In the genomic region with DNA sequence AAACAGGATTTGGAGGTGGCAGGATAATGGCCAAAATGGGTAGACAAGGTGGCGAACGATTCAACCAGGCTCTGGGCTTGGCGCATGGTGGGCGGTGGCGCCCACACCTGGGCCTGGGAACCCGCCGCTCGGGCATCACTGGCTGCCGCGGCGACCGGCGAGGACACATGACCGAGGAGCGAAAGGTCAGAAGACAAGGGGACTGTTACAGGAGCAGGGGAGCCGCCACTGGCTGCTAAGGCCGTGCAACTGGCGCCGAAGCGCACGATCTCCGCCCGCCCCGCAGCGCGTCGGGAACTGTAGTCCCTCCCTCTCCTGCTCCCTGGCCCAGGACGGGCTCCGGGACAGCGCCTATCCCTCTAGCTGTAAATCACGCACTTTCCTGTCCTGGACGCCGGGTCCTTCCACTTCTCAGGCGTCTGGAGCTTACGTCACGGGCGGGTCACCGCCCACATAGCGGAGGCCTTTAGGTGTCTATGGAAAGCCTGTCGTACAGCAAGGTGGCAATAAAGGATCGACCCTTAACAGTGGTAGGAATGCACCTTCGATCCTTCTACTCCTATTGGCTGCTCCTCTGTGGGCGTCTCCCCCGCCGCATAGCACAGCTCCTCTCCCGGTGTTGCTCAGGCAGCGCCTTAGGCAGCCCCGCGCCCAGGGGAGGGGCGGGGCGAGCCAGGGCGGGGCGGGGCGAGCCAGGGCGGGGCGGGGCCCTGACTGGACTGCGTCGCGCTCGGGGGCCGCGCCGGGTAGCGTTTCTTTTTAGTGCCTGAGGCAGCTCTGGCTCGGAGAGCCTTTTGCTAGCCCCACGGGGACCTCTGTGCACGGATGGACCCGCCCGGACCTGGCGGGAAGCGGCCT, we compare ENCODE assay signal across 1 cellular context.
A peak's percentile ranks its signal among the peaks of the same experiment; 100 is the strongest.
TF ChIP-seq lines count a peak whose summit lies in the region.

A gene with protein sequence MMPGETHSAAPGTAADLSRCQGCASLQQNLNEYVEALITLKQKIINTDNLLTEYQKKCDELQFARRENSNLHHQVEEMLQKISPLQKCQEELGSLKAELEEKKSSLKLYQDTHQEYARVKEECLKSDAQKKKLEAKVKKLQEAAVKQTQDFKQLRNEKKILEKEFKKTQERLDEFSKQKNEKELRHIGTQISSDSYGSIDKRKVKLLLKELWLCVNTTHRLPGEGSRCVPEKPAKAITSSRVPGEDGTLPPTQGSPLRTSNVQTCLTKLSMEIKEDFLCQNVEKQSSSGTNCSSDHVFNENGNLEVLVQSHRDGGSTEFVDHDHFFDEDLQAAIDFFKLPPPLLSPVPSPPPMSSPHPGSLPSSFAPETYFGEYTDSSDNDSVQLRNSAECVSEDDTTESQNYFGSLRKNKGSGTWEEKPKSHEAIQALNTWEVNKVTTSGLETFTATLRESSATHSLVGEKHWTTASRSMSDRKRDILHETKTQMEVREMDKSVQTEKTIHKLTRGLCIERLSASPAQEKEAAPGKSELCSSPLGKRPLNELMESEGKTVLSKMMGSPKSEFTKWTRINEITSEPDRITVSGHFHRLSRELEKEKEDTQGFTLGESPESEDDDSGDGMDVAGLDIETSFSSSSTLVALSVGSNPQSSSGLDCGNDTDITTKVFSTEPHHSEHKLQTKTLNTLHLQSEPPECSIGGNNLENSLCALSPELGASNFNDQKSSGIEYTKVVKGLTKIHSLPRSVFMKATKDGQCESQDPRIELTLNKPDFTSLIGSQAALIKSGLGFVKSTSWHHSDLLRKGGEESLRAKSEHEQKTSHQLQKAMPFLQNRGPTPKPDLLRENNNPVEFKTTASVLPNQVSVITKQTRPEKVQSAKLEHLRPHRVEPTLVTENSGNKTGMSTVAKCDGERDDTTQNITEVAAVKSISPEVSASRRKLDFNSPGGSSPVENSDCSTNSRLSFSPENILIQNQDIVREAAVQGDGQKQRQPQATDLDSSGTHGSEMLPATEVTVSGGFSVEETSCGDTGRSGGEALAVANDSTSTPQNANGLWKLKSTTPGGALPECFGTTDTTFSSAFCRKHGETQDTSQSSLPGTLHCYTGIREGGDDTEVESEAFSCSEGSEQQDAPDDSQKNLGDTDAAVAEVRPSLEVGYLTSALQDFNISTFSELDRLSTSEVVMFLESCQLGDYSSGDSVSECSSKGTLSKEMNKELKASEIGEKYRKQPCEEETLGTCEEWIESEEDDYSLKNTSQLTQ (N-terminal part only) (plus strand): TSS at position 717 of the 858 bp plus-strand sequence. CDS start 239 bp downstream, outside the sequence.

TF ChIP-seq in HepG2, 621 proteins besides CTCF, POLR2A, EP300 and RAD21 (continued from another document):
- peak; percentile 81 for TF ChIP-seq ZNF441 (CRISPR knock-in tag; IDR thresholded peaks at IDR 0.05; ENCODE audit: borderline replicate concordance)
- peak; percentile 23; the same call in 1 of the 2 replicates for TF ChIP-seq NFKB2 (CRISPR knock-in tag; IDR thresholded peaks at IDR 0.05; ENCODE audit: borderline replicate concordance)
- no peak for TF ChIP-seq ZNF557 (CRISPR knock-in tag; IDR thresholded peaks at IDR 0.05)
- no peak for TF ChIP-seq ZSCAN20 (CRISPR knock-in tag; IDR thresholded peaks at IDR 0.05; ENCODE audit: borderline replicate concordance)
- TF ChIP-seq, protein P1, sequence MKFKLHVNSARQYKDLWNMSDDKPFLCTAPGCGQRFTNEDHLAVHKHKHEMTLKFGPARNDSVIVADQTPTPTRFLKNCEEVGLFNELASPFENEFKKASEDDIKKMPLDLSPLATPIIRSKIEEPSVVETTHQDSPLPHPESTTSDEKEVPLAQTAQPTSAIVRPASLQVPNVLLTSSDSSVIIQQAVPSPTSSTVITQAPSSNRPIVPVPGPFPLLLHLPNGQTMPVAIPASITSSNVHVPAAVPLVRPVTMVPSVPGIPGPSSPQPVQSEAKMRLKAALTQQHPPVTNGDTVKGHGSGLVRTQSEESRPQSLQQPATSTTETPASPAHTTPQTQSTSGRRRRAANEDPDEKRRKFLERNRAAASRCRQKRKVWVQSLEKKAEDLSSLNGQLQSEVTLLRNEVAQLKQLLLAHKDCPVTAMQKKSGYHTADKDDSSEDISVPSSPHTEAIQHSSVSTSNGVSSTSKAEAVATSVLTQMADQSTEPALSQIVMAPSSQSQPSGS (CRISPR knock-in tag; IDR thresholded peaks at IDR 0.05): peak; percentile 60
- TF ChIP-seq, protein P2, sequence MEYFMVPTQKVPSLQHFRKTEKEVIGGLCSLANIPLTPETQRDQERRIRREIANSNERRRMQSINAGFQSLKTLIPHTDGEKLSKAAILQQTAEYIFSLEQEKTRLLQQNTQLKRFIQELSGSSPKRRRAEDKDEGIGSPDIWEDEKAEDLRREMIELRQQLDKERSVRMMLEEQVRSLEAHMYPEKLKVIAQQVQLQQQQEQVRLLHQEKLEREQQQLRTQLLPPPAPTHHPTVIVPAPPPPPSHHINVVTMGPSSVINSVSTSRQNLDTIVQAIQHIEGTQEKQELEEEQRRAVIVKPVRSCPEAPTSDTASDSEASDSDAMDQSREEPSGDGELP (IDR thresholded peaks at IDR 0.05; ENCODE audit: borderline replicate concordance, low read depth): 0 out of 2 replicates have a peak, but pooled peaks have one; percentile 32
- TF ChIP-seq TEAD2 (CRISPR knock-in tag; IDR thresholded peaks at IDR 0.05): no peak
- 0 out of 2 replicates have a peak, but pooled peaks have one; percentile 2 for TF ChIP-seq PCBP1 (IDR thresholded peaks at IDR 0.05; ENCODE audit: borderline replicate concordance, low read depth, low read length)
- peak; percentile 83 for TF ChIP-seq SALL1 (CRISPR knock-in tag; IDR thresholded peaks at IDR 0.05)
- TF ChIP-seq EED (CRISPR knock-in tag; IDR thresholded peaks at IDR 0.05): 0 out of 2 replicates have a peak, but pooled peaks have one; percentile 60
- TF ChIP-seq PHB2 (IDR thresholded peaks at IDR 0.05; ENCODE audit: partially characterized antibody): no peak
- TF ChIP-seq TAF15 (IDR thresholded peaks at IDR 0.05; ENCODE audit: low read depth, low read length, poor library complexity, severe bottlenecking): no peak
- TF ChIP-seq, protein P3, sequence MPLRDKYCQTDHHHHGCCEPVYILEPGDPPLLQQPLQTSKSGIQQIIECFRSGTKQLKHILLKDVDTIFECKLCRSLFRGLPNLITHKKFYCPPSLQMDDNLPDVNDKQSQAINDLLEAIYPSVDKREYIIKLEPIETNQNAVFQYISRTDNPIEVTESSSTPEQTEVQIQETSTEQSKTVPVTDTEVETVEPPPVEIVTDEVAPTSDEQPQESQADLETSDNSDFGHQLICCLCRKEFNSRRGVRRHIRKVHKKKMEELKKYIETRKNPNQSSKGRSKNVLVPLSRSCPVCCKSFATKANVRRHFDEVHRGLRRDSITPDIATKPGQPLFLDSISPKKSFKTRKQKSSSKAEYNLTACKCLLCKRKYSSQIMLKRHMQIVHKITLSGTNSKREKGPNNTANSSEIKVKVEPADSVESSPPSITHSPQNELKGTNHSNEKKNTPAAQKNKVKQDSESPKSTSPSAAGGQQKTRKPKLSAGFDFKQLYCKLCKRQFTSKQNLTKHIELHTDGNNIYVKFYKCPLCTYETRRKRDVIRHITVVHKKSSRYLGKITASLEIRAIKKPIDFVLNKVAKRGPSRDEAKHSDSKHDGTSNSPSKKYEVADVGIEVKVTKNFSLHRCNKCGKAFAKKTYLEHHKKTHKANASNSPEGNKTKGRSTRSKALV (CRISPR knock-in tag; IDR thresholded peaks at IDR 0.05): no peak
- no peak for TF ChIP-seq ZNF724P (CRISPR knock-in tag; IDR thresholded peaks at IDR 0.05; ENCODE audit: borderline replicate concordance)
- TF ChIP-seq NFIB (CRISPR knock-in tag; IDR thresholded peaks at IDR 0.05; ENCODE audit: borderline replicate concordance): no peak
- no peak for TF ChIP-seq ZMAT3 (CRISPR knock-in tag; conservative IDR thresholded peaks at IDR 0.05)
- TF ChIP-seq, protein P4, sequence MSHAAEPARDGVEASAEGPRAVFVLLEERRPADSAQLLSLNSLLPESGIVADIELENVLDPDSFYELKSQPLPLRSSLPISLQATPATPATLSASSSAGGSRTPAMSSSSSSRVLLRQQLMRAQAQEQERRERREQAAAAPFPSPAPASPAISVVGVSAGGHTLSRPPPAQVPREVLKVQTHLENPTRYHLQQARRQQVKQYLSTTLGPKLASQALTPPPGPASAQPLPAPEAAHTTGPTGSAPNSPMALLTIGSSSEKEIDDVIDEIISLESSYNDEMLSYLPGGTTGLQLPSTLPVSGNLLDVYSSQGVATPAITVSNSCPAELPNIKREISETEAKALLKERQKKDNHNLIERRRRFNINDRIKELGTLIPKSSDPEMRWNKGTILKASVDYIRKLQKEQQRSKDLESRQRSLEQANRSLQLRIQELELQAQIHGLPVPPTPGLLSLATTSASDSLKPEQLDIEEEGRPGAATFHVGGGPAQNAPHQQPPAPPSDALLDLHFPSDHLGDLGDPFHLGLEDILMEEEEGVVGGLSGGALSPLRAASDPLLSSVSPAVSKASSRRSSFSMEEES (CRISPR knock-in tag; IDR thresholded peaks at IDR 0.05): peak; percentile 64
- no peak for TF ChIP-seq RORA (CRISPR knock-in tag; IDR thresholded peaks at IDR 0.05)
- TF ChIP-seq ZSCAN25 (CRISPR knock-in tag; IDR thresholded peaks at IDR 0.05): peak; percentile 66; the same call in 1 of the 2 replicates
- TF ChIP-seq ZNF468 (CRISPR knock-in tag; IDR thresholded peaks at IDR 0.05): no peak
- TF ChIP-seq ZNF10 (CRISPR knock-in tag; IDR thresholded peaks at IDR 0.05; ENCODE audit: borderline replicate concordance, low read depth): no peak
- peak; percentile 99 for TF ChIP-seq CREM (IDR thresholded peaks at IDR 0.05)
- peak; percentile 73 for TF ChIP-seq CREM (CRISPR knock-in tag; IDR thresholded peaks at IDR 0.05)
- TF ChIP-seq RXRA (CRISPR knock-in tag; IDR thresholded peaks at IDR 0.05): peak; percentile 88
- TF ChIP-seq ZNF253 (CRISPR knock-in tag; IDR thresholded peaks at IDR 0.05; ENCODE audit: borderline replicate concordance): no peak
- TF ChIP-seq KLF13 (CRISPR knock-in tag; IDR thresholded peaks at IDR 0.05): no peak
- no peak for TF ChIP-seq ZNF746 (CRISPR knock-in tag; IDR thresholded peaks at IDR 0.05)
- TF ChIP-seq, protein P5, sequence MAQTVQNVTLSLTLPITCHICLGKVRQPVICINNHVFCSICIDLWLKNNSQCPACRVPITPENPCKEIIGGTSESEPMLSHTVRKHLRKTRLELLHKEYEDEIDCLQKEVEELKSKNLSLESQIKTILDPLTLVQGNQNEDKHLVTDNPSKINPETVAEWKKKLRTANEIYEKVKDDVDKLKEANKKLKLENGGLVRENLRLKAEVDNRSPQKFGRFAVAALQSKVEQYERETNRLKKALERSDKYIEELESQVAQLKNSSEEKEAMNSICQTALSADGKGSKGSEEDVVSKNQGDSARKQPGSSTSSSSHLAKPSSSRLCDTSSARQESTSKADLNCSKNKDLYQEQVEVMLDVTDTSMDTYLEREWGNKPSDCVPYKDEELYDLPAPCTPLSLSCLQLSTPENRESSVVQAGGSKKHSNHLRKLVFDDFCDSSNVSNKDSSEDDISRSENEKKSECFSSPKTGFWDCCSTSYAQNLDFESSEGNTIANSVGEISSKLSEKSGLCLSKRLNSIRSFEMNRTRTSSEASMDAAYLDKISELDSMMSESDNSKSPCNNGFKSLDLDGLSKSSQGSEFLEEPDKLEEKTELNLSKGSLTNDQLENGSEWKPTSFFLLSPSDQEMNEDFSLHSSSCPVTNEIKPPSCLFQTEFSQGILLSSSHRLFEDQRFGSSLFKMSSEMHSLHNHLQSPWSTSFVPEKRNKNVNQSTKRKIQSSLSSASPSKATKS (CRISPR knock-in tag; IDR thresholded peaks at IDR 0.05): no peak
- TF ChIP-seq SCMH1 (CRISPR knock-in tag; IDR thresholded peaks at IDR 0.05; ENCODE audit: borderline replicate concordance): no peak
- TF ChIP-seq CEBPZ (IDR thresholded peaks at IDR 0.05; ENCODE audit: low read length): no peak
- peak; percentile 40; the same call in 1 of the 2 replicates for TF ChIP-seq ETV5 (CRISPR knock-in tag; IDR thresholded peaks at IDR 0.05; ENCODE audit: borderline replicate concordance)
- no peak for TF ChIP-seq KLF11 (CRISPR knock-in tag; IDR thresholded peaks at IDR 0.05)
- TF ChIP-seq PHF8 (CRISPR knock-in tag; IDR thresholded peaks at IDR 0.05): peak; percentile 68
- TF ChIP-seq ZNF879 (CRISPR knock-in tag; IDR thresholded peaks at IDR 0.05): no peak
